8 cellular contexts compared by ENCODE assay signal in the genomic region with DNA sequence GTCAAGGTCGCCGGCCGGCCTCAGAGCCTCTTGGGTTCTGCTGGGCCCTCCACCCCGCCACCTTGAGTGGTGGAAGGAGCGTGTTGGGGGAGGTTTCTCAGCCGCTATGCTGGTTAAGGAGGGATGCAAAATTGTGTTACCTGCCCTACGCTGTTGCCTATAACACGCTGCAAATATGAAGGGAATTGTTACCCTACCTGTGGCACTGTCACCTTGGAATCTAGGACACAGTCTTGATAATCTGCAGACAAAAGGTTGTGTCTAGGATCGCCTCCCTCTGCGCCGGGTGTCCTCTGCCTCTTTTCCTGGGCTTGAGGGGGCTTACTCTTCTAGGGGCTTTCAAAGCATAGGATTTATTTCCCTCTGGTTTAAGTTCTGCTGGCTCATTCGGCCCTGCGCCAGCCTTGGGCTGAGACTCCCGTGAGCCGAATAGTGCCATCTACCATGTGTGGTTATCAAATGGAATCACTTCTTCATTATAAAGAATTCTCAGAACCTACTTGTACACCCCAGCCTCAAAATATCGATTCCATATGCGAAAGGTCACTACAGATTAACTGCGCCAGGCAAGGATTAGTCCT. TPM values are rescaled to one million over a fixed set of nuclear protein-coding genes. Genes with fewer than 3 reads are reported as not detected.
DNase-seq lines count a peak whose midpoint lies in the region; ATAC-seq and TF ChIP-seq lines count a peak whose summit lies in the region.

No MANE protein-coding gene starts in this region.

- TF ChIP-seq CTCF in AG10803 (conservative IDR thresholded peaks at IDR 0.05; ENCODE audit: low read length) (no peak), breast epithelium (IDR thresholded peaks at IDR 0.05) (no peak), lower lobe of right lung (IDR thresholded peaks at IDR 0.05) (no peak), thyroid gland (IDR thresholded peaks at IDR 0.05) (no peak)

- WGBS in thyroid gland, 2 donors, result 73 to 86% methylated on average over 12 of the region's 18 CpGs

- H3K27ac ChIP-seq in breast epithelium, result peak overlapping the region; percentile 73 to 77
- H3K27ac ChIP-seq in lower lobe of right lung, result peak overlapping the region; percentile 87
- H3K27ac ChIP-seq in thyroid gland, result peak overlapping the region; percentile 5 to 59 (median 27)

- no peaks in the 10 kb centered on the region for H3K27me3 ChIP-seq in breast epithelium
- H3K27me3 ChIP-seq in lower lobe of right lung (ENCODE audit: low read depth), result no peaks in the 10 kb centered on the region
- no peaks in the 10 kb centered on the region for H3K27me3 ChIP-seq in thyroid gland

- H3K36me3 ChIP-seq in breast epithelium (no peaks in the 10 kb centered on the region), lower lobe of right lung (no peaks in the 10 kb centered on the region), thyroid gland (no peaks in the 10 kb centered on the region)

- intact Hi-C loops in breast epithelium (cut with DNase I; ENCODE audit: low total_unique reads) (no loop called here), lower lobe of right lung (cut with DNase I) (loop anchor here (10.0 kb wide), 1 partner anchor 162 kb away; no protein-coding TSS in a partner anchor), thyroid gland (cut with DNase I) (no loop called here)

- ATAC-seq in lower lobe of right lung, result peak in 1 of 2 donors; percentile 40

- DNase-seq in AG10803 (ENCODE audit: low read depth) (peak; percentile 25), HPDE6-E6E7 (ENCODE audit: extremely low spot score) (peak; percentile 15), breast epithelium (ENCODE audit: low spot score in 2 of 2) (no peak), lower lobe of right lung (no peak), thyroid gland (peak in 1 of 2 donors; percentile 2), NCI-H1417 (lab: John Stamatoyannopoulos, UW) (no peak), mucosa of gallbladder (ENCODE audit: low spot score) (no peak), GM03348 (ENCODE audit: low spot score) (no peak)

- H3K4me1 ChIP-seq in breast epithelium (peaks cover 0 to 8% of the 10 kb centered on the region in 2 donors), lower lobe of right lung (peaks cover 31% of the 10 kb centered on the region), thyroid gland (peaks cover 0 to 5% of the 10 kb centered on the region in 2 donors)

- H3K9me3 ChIP-seq in breast epithelium, result no peaks in the 10 kb centered on the region
- H3K9me3 ChIP-seq in lower lobe of right lung, result no peaks in the 10 kb centered on the region
- no peaks in the 10 kb centered on the region for H3K9me3 ChIP-seq in thyroid gland

- TF ChIP-seq POLR2A in breast epithelium (IDR thresholded peaks at IDR 0.05) (no peak), thyroid gland (IDR thresholded peaks at IDR 0.05) (no peak)

- H3K4me3 ChIP-seq in AG10803 (ENCODE audit: low read length) (peak overlapping the region; percentile 75), breast epithelium (peak overlapping the region; percentile 67 to 86 (median 74)), lower lobe of right lung (peak overlapping the region; percentile 70), thyroid gland (replicated peaks in 1 of 3) (peak overlapping the region in 2 of 3 donors; percentile 45 to 48)

RNA-seq across cellular contexts. Expression of a gene that starts 0.7 kb away (rescaled TPM):
- total RNA-seq in breast epithelium, result 10 to 100 TPM in 1 of 3 donors, 1 to 10 TPM in 2; 5.6 to 10.1 (median 7.8) TPM
- 26.8 TPM for total RNA-seq in lower lobe of right lung
- 1 to 10 TPM; 5.0 to 7.7 (median 5.4) TPM for total RNA-seq in thyroid gland
- total RNA-seq in mucosa of gallbladder, result 5.7 TPM

Comparison
In these comparisons a context has a peak if more than half of its experiments do, and no peak if none do; other contexts are left out.
1. DNase-seq: peak in AG10803 (single experiment) and HPDE6-E6E7 (single experiment); none in breast epithelium (0 of 2), lower lobe of right lung (single experiment), NCI-H1417 (0 of 3), mucosa of gallbladder (single experiment) and GM03348 (single experiment).
2. H3K27ac ChIP-seq: peak in every context shown above with its lines; median percentile 87 in lower lobe of right lung; 75 in breast epithelium; 27 in thyroid gland.
3. Peak in every context shown above with its lines, with median percentiles within 50 percentile points of each other: H3K4me3 ChIP-seq.